27 cellular contexts compared by ENCODE assay signal in the genomic region with DNA sequence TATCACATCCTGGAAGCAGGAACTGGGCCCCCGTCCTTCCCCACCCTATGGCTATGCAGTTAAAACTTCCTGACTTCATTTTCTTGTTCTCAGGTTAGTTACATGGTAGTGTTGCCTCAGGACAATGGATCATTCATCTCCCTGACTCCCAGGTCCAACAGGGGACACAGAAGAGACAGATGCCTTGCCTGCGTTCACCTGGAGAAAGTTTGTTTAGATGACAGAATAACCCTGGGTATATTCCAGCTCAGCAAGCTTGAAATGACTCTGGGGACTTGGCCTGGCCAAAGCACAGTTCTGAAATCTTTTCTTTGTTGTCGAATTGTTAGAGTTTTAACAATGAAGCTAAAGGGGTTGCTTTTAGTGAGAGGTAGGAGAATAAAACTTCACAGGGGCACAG.
DNase-seq lines count a peak whose midpoint lies in the region; TF ChIP-seq lines count a peak whose summit lies in the region.
"Had no signal": no experiment of that assay in that cellular context is flagged by ENCODE, and none has a peak within 500 bp of the region (broad histone marks: within the 10 kb centered on the region; RNA-seq: fewer than 3 reads in every experiment).

No MANE protein-coding gene starts in this region.

- BruUV-seq in MCF 10A (replicated peaks; lab: Mats Ljungman, UMichigan), result no TSS peak

- DNase-seq in breast epithelium (ENCODE audit: low spot score in 2 of 2), result no peak
- no peak for DNase-seq in MCF 10A (ENCODE audit: unreplicated experiment)
- no peak for DNase-seq in fibroblast of lung (ENCODE audit: low read depth in 2 of 2)
- no peak for DNase-seq in progenitor cell of endocrine pancreas (ENCODE audit: low spot score, unreplicated experiment)
- no peak for DNase-seq in uterus
- DNase-seq in CD14-positive monocyte (ENCODE audit: low spot score), result no peak
- DNase-seq in NCI-H2107 (lab: John Stamatoyannopoulos, UW), result no peak
- DNase-seq in 8988T, result no peak
- DNase-seq: activated CD4-positive, alpha-beta T cell treated with anti-CD3 and anti-CD28 coated beads for 1 hour; activated CD8-positive, alpha-beta T cell treated with anti-CD3 and anti-CD28 coated beads for 36 hours; activated effector memory CD4-positive, alpha-beta T cell treated with Interleukin-2 at 50 U/mL for 16 hours; activated naive CD8-positive, alpha-beta T cell treated with anti-CD3 and anti-CD28 coated beads, Interleukin-2, amount 10 ng/mL, durations not matched to agents 7 days and 5 days; activated T-cell treated with anti-CD3 and anti-CD28 coated beads for 4 hours; DMS153; effector memory CD4-positive, alpha-beta T cell; KG1; naive B cell; NCI-H146; NCI-H510A treated with DMSO at 0.1 percent for 48 hours; stimulated activated CD4-positive, alpha-beta T cell treated with anti-CD3 and anti-CD28 coated beads, Interleukin-15, amount 100 ng/mL, for 24 hours; upper lobe of left lung had no signal

- H3K27me3 Mint-ChIP-seq in MCF 10A (ENCODE audit: insufficient read depth, unreplicated experiment) (peaks cover 54% of the 10 kb centered on the region), progenitor cell of endocrine pancreas (no peaks in the 10 kb centered on the region), CD14-positive monocyte (ENCODE audit: low read depth in 3 of 3) (peaks cover 0 to 11% (median 8%) of the 10 kb centered on the region in 3 donors)

- no peaks in the 10 kb centered on the region for H3K9me3 Mint-ChIP-seq in MCF 10A (ENCODE audit: unreplicated experiment)
- no peaks in the 10 kb centered on the region for H3K9me3 Mint-ChIP-seq in progenitor cell of endocrine pancreas (ENCODE audit: low read depth)
- H3K9me3 Mint-ChIP-seq in CD14-positive monocyte, result peaks cover 0 to 8% (median 2%) of the 10 kb centered on the region in 7 donors
- H3K9me3 Mint-ChIP-seq: activated CD8-positive, alpha-beta T cell treated with anti-CD3 and anti-CD28 coated beads for 36 hours; GM23338 had no signal

- no peak overlapping the region for H3K4me2 ChIP-seq in fibroblast of lung (ENCODE audit: extremely low read depth, insufficient read depth, low read length)
- H3K4me2 ChIP-seq: A549, GM23338 had no signal

- POLR2A ChIA-PET in MCF 10A (lab: Yijun Ruan, JAX), result no interaction called here

- TF ChIP-seq CTCF in breast epithelium (IDR thresholded peaks at IDR 0.05) (no peak), MCF 10A (IDR thresholded peaks at IDR 0.05; ENCODE audit: unreplicated experiment) (no peak), fibroblast of lung (conservative IDR thresholded peaks at IDR 0.05 in 1 of 2, IDR thresholded peaks at IDR 0.05 in 1 of 2; ENCODE audit: low read depth in 1 of 2, low read length in 2 of 2) (no peak), progenitor cell of endocrine pancreas (IDR thresholded peaks at IDR 0.05; ENCODE audit: unreplicated experiment) (no peak), uterus (IDR thresholded peaks at IDR 0.05) (no peak), CD14-positive monocyte (IDR thresholded peaks at IDR 0.05) (no peak)

- H3K27me3 ChIP-seq in breast epithelium (no peaks in the 10 kb centered on the region), fibroblast of lung (ENCODE audit: control insufficient read depth, insufficient read depth, low read length) (no peaks in the 10 kb centered on the region), uterus (no peaks in the 10 kb centered on the region)
- H3K27me3 ChIP-seq: right atrium auricular region, SJSA1, upper lobe of left lung had no signal

- no peak overlapping the region for H2AFZ ChIP-seq in fibroblast of lung (ENCODE audit: low read length)
- H2AFZ ChIP-seq: GM23338 had no signal

- TF ChIP-seq POLR2A in breast epithelium (IDR thresholded peaks at IDR 0.05) (no peak), uterus (IDR thresholded peaks at IDR 0.05) (no peak)

- H4K20me1 ChIP-seq in fibroblast of lung (ENCODE audit: control insufficient read depth, extremely low read depth, insufficient read depth, low read length), result no peaks in the 10 kb centered on the region

- H3K4me3 Mint-ChIP-seq in MCF 10A (ENCODE audit: unreplicated experiment) (no peak overlapping the region), progenitor cell of endocrine pancreas (ENCODE audit: low read depth) (no peak overlapping the region), CD14-positive monocyte (no peak overlapping the region)
- H3K4me3 Mint-ChIP-seq: activated CD8-positive, alpha-beta T cell treated with anti-CD3 and anti-CD28 coated beads for 36 hours; activated naive CD8-positive, alpha-beta T cell treated with anti-CD3 and anti-CD28 coated beads, Interleukin-2, amount 10 ng/mL, durations not matched to agents 7 days and 5 days; B cell; GM23338; memory B cell; naive B cell had no signal

- H3K4me1 ChIP-seq in breast epithelium, result no peaks in the 10 kb centered on the region
- no peaks in the 10 kb centered on the region for H3K4me1 ChIP-seq in fibroblast of lung (ENCODE audit: control insufficient read depth, extremely low read depth, insufficient read depth, low read length)
- H3K4me1 ChIP-seq in uterus, result peaks cover 14 to 21% of the 10 kb centered on the region in 2 donors
- H3K4me1 ChIP-seq: A549, SJSA1, upper lobe of left lung had no signal

- H3K27ac Mint-ChIP-seq in MCF 10A (ENCODE audit: low read depth, unreplicated experiment) (no peak overlapping the region), progenitor cell of endocrine pancreas (peak overlapping the region; percentile 46), CD14-positive monocyte (no peak overlapping the region)
- H3K27ac Mint-ChIP-seq: activated CD8-positive, alpha-beta T cell treated with anti-CD3 and anti-CD28 coated beads for 36 hours; activated naive CD8-positive, alpha-beta T cell treated with anti-CD3 and anti-CD28 coated beads, Interleukin-2, amount 10 ng/mL, durations not matched to agents 7 days and 5 days; B cell; GM23338; memory B cell; naive B cell had no signal

- no peak overlapping the region for H3K9ac ChIP-seq in fibroblast of lung (ENCODE audit: insufficient read depth, low read length)

- H3K36me3 Mint-ChIP-seq in MCF 10A (ENCODE audit: insufficient read depth, unreplicated experiment), result no peaks in the 10 kb centered on the region
- peaks cover 3% of the 10 kb centered on the region for H3K36me3 Mint-ChIP-seq in progenitor cell of endocrine pancreas (ENCODE audit: insufficient read depth)
- H3K36me3 Mint-ChIP-seq in CD14-positive monocyte, result no peaks in the 10 kb centered on the region
- H3K36me3 Mint-ChIP-seq: activated naive CD8-positive, alpha-beta T cell treated with anti-CD3 and anti-CD28 coated beads, Interleukin-2, amount 10 ng/mL, durations not matched to agents 7 days and 5 days; memory B cell had no signal

- H3K9me3 ChIP-seq in breast epithelium (no peaks in the 10 kb centered on the region), fibroblast of lung (ENCODE audit: control insufficient read depth, insufficient read depth, low read depth, low read length) (no peaks in the 10 kb centered on the region), uterus (no peaks in the 10 kb centered on the region)
- H3K9me3 ChIP-seq: A549, right atrium auricular region, SJSA1, upper lobe of left lung had no signal

- no peaks in the 10 kb centered on the region for H3K36me3 ChIP-seq in breast epithelium
- no peaks in the 10 kb centered on the region for H3K36me3 ChIP-seq in fibroblast of lung (ENCODE audit: control insufficient read depth, insufficient read depth, low read length)
- no peaks in the 10 kb centered on the region for H3K36me3 ChIP-seq in uterus
- H3K36me3 ChIP-seq: right atrium auricular region, SJSA1, upper lobe of left lung had no signal

- H3K79me2 ChIP-seq in fibroblast of lung (ENCODE audit: control insufficient read depth, insufficient read depth, low read length), result no peaks in the 10 kb centered on the region

- intact Hi-C loops in breast epithelium (cut with DNase I; ENCODE audit: low total_unique reads) (no loop called here), MCF 10A (cut with micrococcal nuclease) (no loop called here), uterus (cut with DNase I; ENCODE audit: low total_unique reads) (no loop called here), CD14-positive monocyte (cut with micrococcal nuclease) (no loop called here)

- CTCF ChIA-PET in MCF 10A (lab: Yijun Ruan, JAX), result interaction anchor here (1.4 to 1.6 kb wide), 2 partner anchors 13 to 21 kb away, joined by 5 read pairs; no protein-coding TSS in a partner anchor

- H3K27ac ChIP-seq in breast epithelium, result peak overlapping the region; percentile 22 to 27
- peak overlapping the region; percentile 40 for H3K27ac ChIP-seq in fibroblast of lung (ENCODE audit: insufficient read depth, low read length)
- peak overlapping the region; percentile 73 to 86 for H3K27ac ChIP-seq in uterus
- H3K27ac ChIP-seq: A549, right atrium auricular region, SJSA1, upper lobe of left lung had no signal

- no peak overlapping the region for H3K4me3 ChIP-seq in breast epithelium
- H3K4me3 ChIP-seq in fibroblast of lung (replicated peaks in 1 of 4; ENCODE audit: control extremely low read depth in 1 of 4, insufficient read depth in 1 of 4, low read depth in 3 of 4, low read length in 4 of 4), result no peak overlapping the region
- H3K4me3 ChIP-seq in uterus, result no peak overlapping the region
- H3K4me3 ChIP-seq: A549, GM23338, right atrium auricular region, SJSA1, upper lobe of left lung had no signal

- H3K4me1 Mint-ChIP-seq in MCF 10A (ENCODE audit: insufficient read depth, unreplicated experiment) (no peaks in the 10 kb centered on the region), progenitor cell of endocrine pancreas (ENCODE audit: low read depth) (peaks cover 7% of the 10 kb centered on the region), CD14-positive monocyte (no peaks in the 10 kb centered on the region)
- H3K4me1 Mint-ChIP-seq: activated naive CD8-positive, alpha-beta T cell treated with anti-CD3 and anti-CD28 coated beads, Interleukin-2, amount 10 ng/mL, durations not matched to agents 7 days and 5 days; B cell; memory B cell; naive B cell had no signal

Comparison
In these comparisons a context has a peak if more than half of its experiments do, and no peak if none do; other contexts are left out.
1. H3K27ac ChIP-seq: peak in every context shown above with its lines; median percentile 80 in uterus; 40 in fibroblast of lung; 24 in breast epithelium.